Comparison of ENCODE assay signal across 1 cellular context in genomic region chr12:44961887-44962286, GRCh38.
TF ChIP-seq lines count a peak whose summit lies in the region.

No MANE protein-coding gene starts in this region.

TF ChIP-seq in GM23338, 12 proteins besides CTCF, POLR2A, EP300 and RAD21 (continued from another document):
- TF ChIP-seq, protein P1, sequence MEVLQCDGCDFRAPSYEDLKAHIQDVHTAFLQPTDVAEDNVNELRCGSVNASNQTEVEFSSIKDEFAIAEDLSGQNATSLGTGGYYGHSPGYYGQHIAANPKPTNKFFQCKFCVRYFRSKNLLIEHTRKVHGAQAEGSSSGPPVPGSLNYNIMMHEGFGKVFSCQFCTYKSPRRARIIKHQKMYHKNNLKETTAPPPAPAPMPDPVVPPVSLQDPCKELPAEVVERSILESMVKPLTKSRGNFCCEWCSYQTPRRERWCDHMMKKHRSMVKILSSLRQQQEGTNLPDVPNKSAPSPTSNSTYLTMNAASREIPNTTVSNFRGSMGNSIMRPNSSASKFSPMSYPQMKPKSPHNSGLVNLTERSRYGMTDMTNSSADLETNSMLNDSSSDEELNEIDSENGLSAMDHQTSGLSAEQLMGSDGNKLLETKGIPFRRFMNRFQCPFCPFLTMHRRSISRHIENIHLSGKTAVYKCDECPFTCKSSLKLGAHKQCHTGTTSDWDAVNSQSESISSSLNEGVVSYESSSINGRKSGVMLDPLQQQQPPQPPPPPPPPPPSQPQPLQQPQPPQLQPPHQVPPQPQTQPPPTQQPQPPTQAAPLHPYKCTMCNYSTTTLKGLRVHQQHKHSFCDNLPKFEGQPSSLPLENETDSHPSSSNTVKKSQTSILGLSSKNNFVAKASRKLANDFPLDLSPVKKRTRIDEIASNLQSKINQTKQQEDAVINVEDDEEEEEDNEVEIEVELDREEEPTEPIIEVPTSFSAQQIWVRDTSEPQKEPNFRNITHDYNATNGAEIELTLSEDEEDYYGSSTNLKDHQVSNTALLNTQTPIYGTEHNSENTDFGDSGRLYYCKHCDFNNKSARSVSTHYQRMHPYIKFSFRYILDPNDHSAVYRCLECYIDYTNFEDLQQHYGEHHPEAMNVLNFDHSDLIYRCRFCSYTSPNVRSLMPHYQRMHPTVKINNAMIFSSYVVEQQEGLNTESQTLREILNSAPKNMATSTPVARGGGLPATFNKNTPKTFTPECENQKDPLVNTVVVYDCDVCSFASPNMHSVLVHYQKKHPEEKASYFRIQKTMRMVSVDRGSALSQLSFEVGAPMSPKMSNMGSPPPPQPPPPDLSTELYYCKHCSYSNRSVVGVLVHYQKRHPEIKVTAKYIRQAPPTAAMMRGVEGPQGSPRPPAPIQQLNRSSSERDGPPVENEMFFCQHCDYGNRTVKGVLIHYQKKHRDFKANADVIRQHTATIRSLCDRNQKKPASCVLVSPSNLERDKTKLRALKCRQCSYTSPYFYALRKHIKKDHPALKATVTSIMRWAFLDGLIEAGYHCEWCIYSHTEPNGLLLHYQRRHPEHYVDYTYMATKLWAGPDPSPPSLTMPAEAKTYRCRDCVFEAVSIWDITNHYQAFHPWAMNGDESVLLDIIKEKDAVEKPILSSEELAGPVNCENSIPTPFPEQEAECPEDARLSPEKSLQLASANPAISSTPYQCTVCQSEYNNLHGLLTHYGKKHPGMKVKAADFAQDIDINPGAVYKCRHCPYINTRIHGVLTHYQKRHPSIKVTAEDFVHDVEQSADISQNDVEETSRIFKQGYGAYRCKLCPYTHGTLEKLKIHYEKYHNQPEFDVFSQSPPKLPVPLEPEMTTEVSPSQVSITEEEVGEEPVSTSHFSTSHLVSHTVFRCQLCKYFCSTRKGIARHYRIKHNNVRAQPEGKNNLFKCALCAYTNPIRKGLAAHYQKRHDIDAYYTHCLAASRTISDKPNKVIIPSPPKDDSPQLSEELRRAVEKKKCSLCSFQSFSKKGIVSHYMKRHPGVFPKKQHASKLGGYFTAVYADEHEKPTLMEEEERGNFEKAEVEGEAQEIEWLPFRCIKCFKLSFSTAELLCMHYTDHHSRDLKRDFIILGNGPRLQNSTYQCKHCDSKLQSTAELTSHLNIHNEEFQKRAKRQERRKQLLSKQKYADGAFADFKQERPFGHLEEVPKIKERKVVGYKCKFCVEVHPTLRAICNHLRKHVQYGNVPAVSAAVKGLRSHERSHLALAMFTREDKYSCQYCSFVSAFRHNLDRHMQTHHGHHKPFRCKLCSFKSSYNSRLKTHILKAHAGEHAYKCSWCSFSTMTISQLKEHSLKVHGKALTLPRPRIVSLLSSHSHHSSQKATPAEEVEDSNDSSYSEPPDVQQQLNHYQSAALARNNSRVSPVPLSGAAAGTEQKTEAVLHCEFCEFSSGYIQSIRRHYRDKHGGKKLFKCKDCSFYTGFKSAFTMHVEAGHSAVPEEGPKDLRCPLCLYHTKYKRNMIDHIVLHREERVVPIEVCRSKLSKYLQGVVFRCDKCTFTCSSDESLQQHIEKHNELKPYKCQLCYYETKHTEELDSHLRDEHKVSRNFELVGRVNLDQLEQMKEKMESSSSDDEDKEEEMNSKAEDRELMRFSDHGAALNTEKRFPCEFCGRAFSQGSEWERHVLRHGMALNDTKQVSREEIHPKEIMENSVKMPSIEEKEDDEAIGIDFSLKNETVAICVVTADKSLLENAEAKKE (CRISPR knock-in tag; IDR thresholded peaks at IDR 0.05), result no peak
- no peak for TF ChIP-seq JUNB (IDR thresholded peaks at IDR 0.05; ENCODE audit: unreplicated experiment)
- TF ChIP-seq, protein P2, sequence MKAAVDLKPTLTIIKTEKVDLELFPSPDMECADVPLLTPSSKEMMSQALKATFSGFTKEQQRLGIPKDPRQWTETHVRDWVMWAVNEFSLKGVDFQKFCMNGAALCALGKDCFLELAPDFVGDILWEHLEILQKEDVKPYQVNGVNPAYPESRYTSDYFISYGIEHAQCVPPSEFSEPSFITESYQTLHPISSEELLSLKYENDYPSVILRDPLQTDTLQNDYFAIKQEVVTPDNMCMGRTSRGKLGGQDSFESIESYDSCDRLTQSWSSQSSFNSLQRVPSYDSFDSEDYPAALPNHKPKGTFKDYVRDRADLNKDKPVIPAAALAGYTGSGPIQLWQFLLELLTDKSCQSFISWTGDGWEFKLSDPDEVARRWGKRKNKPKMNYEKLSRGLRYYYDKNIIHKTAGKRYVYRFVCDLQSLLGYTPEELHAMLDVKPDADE (IDR thresholded peaks at IDR 0.05), result no peak
